9 cellular contexts compared by ENCODE assay signal in the genomic region with DNA sequence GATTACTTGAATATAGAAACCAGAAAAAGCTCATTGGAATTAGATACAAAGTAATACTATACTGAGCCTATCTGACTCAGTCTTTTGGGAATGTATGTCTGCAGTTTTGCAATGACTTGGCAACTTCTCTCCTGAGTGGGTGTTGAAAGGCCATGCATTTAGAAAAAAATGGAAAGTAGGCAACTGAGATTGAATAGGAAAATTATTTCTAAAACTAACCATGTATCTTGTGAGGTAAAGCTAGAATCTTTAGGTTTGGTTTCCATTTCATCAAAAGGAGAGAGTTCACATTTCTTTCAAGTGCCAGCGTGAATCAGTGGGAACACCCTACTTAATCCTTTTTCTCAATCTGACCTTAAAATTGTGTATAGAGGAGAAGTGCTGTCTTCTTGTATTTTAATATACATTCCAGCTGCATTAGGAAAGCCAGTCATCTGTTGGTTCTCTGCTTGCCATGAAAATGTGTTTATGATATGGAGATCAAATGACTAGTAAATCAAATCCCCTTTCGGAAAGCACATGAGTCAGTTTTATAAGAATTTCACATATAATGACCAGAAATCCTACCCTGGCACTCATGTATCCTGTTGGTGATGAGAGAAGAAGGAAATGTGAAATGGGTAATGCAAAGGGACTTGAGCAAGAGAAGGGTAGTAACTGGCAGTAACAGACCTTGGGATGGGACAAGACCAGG. TPM values are rescaled to one million over a fixed set of nuclear protein-coding genes. Genes with fewer than 3 reads are reported as not detected.
A peak's percentile ranks its signal among the peaks of the same experiment; 100 is the strongest.
DNase-seq lines count a peak whose midpoint lies in the region; ATAC-seq and TF ChIP-seq lines count a peak whose summit lies in the region.
"Had no signal": no experiment of that assay in that cellular context is flagged by ENCODE, and none has a peak within 500 bp of the region (broad histone marks: within the 10 kb centered on the region; RNA-seq: fewer than 3 reads in every experiment).

No MANE protein-coding gene starts in this region.

- peak overlapping the region; percentile 39 for H3K27ac ChIP-seq in neutrophil

- intact Hi-C loops in Caco-2 (cut with micrococcal nuclease; ENCODE audit: unreplicated experiment): loop anchor here (10.0 kb wide), 1 partner anchor 56 kb away; a partner anchor contains a TSS

- H3K4me3 Mint-ChIP-seq in endothelial cell (ENCODE audit: unreplicated experiment): peak overlapping the region; percentile 27
- no peak overlapping the region for H3K4me3 Mint-ChIP-seq in Caco-2 (ENCODE audit: unreplicated experiment)
- H3K4me3 Mint-ChIP-seq in activated CD8-positive, alpha-beta memory T cell treated with anti-CD3 and anti-CD28 coated beads, Interleukin-2, amount 10 ng/mL, durations not matched to agents 7 days and 5 days: no peak overlapping the region

- H3K4me1 ChIP-seq in neutrophil (ENCODE audit: control insufficient read depth in 1 of 2, insufficient read depth in 1 of 2, low read depth in 1 of 2, low read length in 1 of 2): peaks cover 45 to 51% of the 10 kb centered on the region in 2 experiments
- H3K4me1 ChIP-seq in Caco-2: no peaks in the 10 kb centered on the region

- peak; percentile 78 for DNase-seq in AG20443 (ENCODE audit: low spot score)
- peak; percentile 50 for DNase-seq in MG63
- no peak for DNase-seq in endothelial cell (ENCODE audit: low spot score)
- no peak for DNase-seq in Caco-2
- DNase-seq in medulla oblongata (ENCODE audit: extremely low spot score): no peak
- no peak for DNase-seq in activated CD8-positive, alpha-beta memory T cell treated with anti-CD3 and anti-CD28 coated beads, Interleukin-2, amount 10 ng/mL, durations not matched to agents 7 days and 5 days
- DNase-seq: NCI-H526 treated with DMSO at 0.1 percent for 48 hours had no signal

- no peak for ATAC-seq in HG03159 (IDR thresholded peaks at IDR 0.05; ENCODE audit: unreplicated experiment)
- ATAC-seq in activated CD8-positive, alpha-beta memory T cell treated with anti-CD3 and anti-CD28 coated beads, Interleukin-2, amount 10 ng/mL, durations not matched to agents 7 days and 5 days: no peak

- H3K9me3 Mint-ChIP-seq in endothelial cell (ENCODE audit: unreplicated experiment): no peaks in the 10 kb centered on the region
- no peaks in the 10 kb centered on the region for H3K9me3 Mint-ChIP-seq in Caco-2 (ENCODE audit: unreplicated experiment)
- H3K9me3 Mint-ChIP-seq in activated CD8-positive, alpha-beta memory T cell treated with anti-CD3 and anti-CD28 coated beads, Interleukin-2, amount 10 ng/mL, durations not matched to agents 7 days and 5 days (ENCODE audit: low read depth): no peaks in the 10 kb centered on the region

- H3K4me3 ChIP-seq in MG63 (no peak overlapping the region), neutrophil (ENCODE audit: low read depth in 1 of 2, low read length in 1 of 2) (no peak overlapping the region), Caco-2 (ENCODE audit: low read depth, low read length) (no peak overlapping the region)

- peaks cover 47% of the 10 kb centered on the region for H3K36me3 Mint-ChIP-seq in endothelial cell (ENCODE audit: low read depth, unreplicated experiment)
- H3K36me3 Mint-ChIP-seq in Caco-2 (ENCODE audit: insufficient read depth, unreplicated experiment): peaks cover 96% of the 10 kb centered on the region
- peaks cover 52% of the 10 kb centered on the region for H3K36me3 Mint-ChIP-seq in activated CD8-positive, alpha-beta memory T cell treated with anti-CD3 and anti-CD28 coated beads, Interleukin-2, amount 10 ng/mL, durations not matched to agents 7 days and 5 days

- POLR2A ChIA-PET in Caco-2 (lab: Charles Lee): no interaction called here

- no TSS peak for BruUV-seq in Caco-2 (replicated peaks; lab: Mats Ljungman, UMichigan)

- H3K36me3 ChIP-seq in MG63 (peaks cover 69% of the 10 kb centered on the region), neutrophil (peaks cover 21% of the 10 kb centered on the region), Caco-2 (ENCODE audit: control insufficient read depth, insufficient read depth, low read length) (peaks cover 3% of the 10 kb centered on the region; the same call in 1 of the 2 replicates)

- H3K27ac Mint-ChIP-seq in endothelial cell (ENCODE audit: unreplicated experiment) (no peak overlapping the region), Caco-2 (ENCODE audit: unreplicated experiment) (no peak overlapping the region)
- H3K27ac Mint-ChIP-seq in activated CD8-positive, alpha-beta memory T cell treated with anti-CD3 and anti-CD28 coated beads, Interleukin-2, amount 10 ng/mL, durations not matched to agents 7 days and 5 days: no peak overlapping the region

- H3K9me3 ChIP-seq in MG63: peaks cover 5% of the 10 kb centered on the region; the same call in 1 of the 2 replicates
- no peaks in the 10 kb centered on the region for H3K9me3 ChIP-seq in neutrophil
- no peaks in the 10 kb centered on the region for H3K9me3 ChIP-seq in Caco-2

- H3K4me1 Mint-ChIP-seq in endothelial cell (ENCODE audit: unreplicated experiment): no peaks in the 10 kb centered on the region
- no peaks in the 10 kb centered on the region for H3K4me1 Mint-ChIP-seq in Caco-2 (ENCODE audit: low read depth, unreplicated experiment)
- peaks cover 2% of the 10 kb centered on the region for H3K4me1 Mint-ChIP-seq in activated CD8-positive, alpha-beta memory T cell treated with anti-CD3 and anti-CD28 coated beads, Interleukin-2, amount 10 ng/mL, durations not matched to agents 7 days and 5 days

- TF ChIP-seq CTCF in endothelial cell (IDR thresholded peaks at IDR 0.05; ENCODE audit: unreplicated experiment) (no peak), neutrophil (IDR thresholded peaks at IDR 0.05) (no peak), Caco-2 (IDR thresholded peaks at IDR 0.05; ENCODE audit: insufficient read depth in 1 of 2, low read depth in 1 of 2, low read length in 1 of 2, severe bottlenecking in 1 of 2, unreplicated experiment in 1 of 2) (no peak)

- H3K27me3 ChIP-seq in MG63: no peaks in the 10 kb centered on the region
- no peaks in the 10 kb centered on the region for H3K27me3 ChIP-seq in neutrophil
- H3K27me3 ChIP-seq in Caco-2 (replicated peaks; ENCODE audit: control insufficient read depth, insufficient read depth, low read length): no peaks in the 10 kb centered on the region

- CTCF ChIA-PET in Caco-2 (lab: Charles Lee): no interaction called here
- CTCF ChIA-PET in activated CD8-positive, alpha-beta memory T cell treated with anti-CD3 and anti-CD28 coated beads, Interleukin-2, amount 10 ng/mL, durations not matched to agents 7 days and 5 days (lab: Charles Lee): interaction anchor here (1.2 kb wide), 1 partner anchor 9 kb away, joined by 4 read pairs; no protein-coding TSS in a partner anchor

- no peaks in the 10 kb centered on the region for H3K27me3 Mint-ChIP-seq in endothelial cell (ENCODE audit: unreplicated experiment)
- no peaks in the 10 kb centered on the region for H3K27me3 Mint-ChIP-seq in Caco-2 (ENCODE audit: insufficient read depth, unreplicated experiment)
- H3K27me3 Mint-ChIP-seq in activated CD8-positive, alpha-beta memory T cell treated with anti-CD3 and anti-CD28 coated beads, Interleukin-2, amount 10 ng/mL, durations not matched to agents 7 days and 5 days: no peaks in the 10 kb centered on the region

RNA-seq across cellular contexts. Expression of a gene that starts 30.4 kb away (rescaled TPM):
- total RNA-seq in MG63 (2014; rRNA removed; shearing (Covaris generic); ENCODE audit: low replicate concordance): 13.9 and 14.6 TPM in 2 replicates
- 33.5 TPM for total RNA-seq in endothelial cell (ENCODE audit: unreplicated experiment)
- 32.6 TPM in 2 replicates for total RNA-seq in Caco-2 (2022)
- 10 to 100 TPM; 46.3 to 48.1 TPM for total RNA-seq in activated CD8-positive, alpha-beta memory T cell treated with anti-CD3 and anti-CD28 coated beads, Interleukin-2, amount 10 ng/mL, durations not matched to agents 7 days and 5 days

RNA-seq across cellular contexts. Expression of a gene that starts 55.9 kb away (rescaled TPM):
- 55.7 and 62.7 TPM in 2 replicates for total RNA-seq in MG63 (2014; rRNA removed; shearing (Covaris generic); ENCODE audit: low replicate concordance)
- total RNA-seq in endothelial cell (ENCODE audit: unreplicated experiment) (88.7 TPM), Caco-2 (2022) (52.5 and 58.3 TPM in 2 replicates)
- total RNA-seq in activated CD8-positive, alpha-beta memory T cell treated with anti-CD3 and anti-CD28 coated beads, Interleukin-2, amount 10 ng/mL, durations not matched to agents 7 days and 5 days: 100 to 1,000 TPM; 114 to 130 TPM

RNA-seq across cellular contexts. Expression of a gene that starts 56.2 kb away (rescaled TPM):
- 34.3 and 44.0 TPM in 2 replicates for total RNA-seq in MG63 (2014; rRNA removed; shearing (Covaris generic); ENCODE audit: low replicate concordance)
- total RNA-seq in endothelial cell (ENCODE audit: unreplicated experiment) (61.5 TPM), Caco-2 (2022) (51.2 and 62.1 TPM in 2 replicates)
- total RNA-seq in activated CD8-positive, alpha-beta memory T cell treated with anti-CD3 and anti-CD28 coated beads, Interleukin-2, amount 10 ng/mL, durations not matched to agents 7 days and 5 days: 10 to 100 TPM; 74.9 to 81.0 TPM

Comparison
In these comparisons a context has a peak if more than half of its experiments do, and no peak if none do; other contexts are left out.
1. DNase-seq: peak in AG20443 (single experiment) and MG63 (single experiment); none in endothelial cell (single experiment), Caco-2 (0 of 2), medulla oblongata (single experiment) and activated CD8-positive, alpha-beta memory T cell treated with anti-CD3 and anti-CD28 coated beads, Interleukin-2, amount 10 ng/mL, durations not matched to agents 7 days and 5 days (single experiment).